26 cellular contexts compared by ENCODE assay signal in genomic region chr9:120653762-120654161, GRCh38.
"Had no signal": no experiment of that assay in that cellular context is flagged by ENCODE, and none has a peak within 500 bp of the region (broad histone marks: within the 10 kb centered on the region; RNA-seq: fewer than 3 reads in every experiment).

No MANE protein-coding gene starts in this region.

- H3K4me1 Mint-ChIP-seq: naive thymus-derived CD8-positive, alpha-beta T cell; stimulated activated naive B cell treated with anti-CD40 and anti-IgM and Interleukin-4, amounts not matched to agents 10 μg/mL and 1 μg/mL and 100 μg/mL, for 72 hours had no signal

- H3K27me3 Mint-ChIP-seq: naive thymus-derived CD8-positive, alpha-beta T cell; stimulated activated naive B cell treated with anti-CD40 and anti-IgM and Interleukin-4, amounts not matched to agents 10 μg/mL and 1 μg/mL and 100 μg/mL, for 72 hours had no signal

- H3K9me3 Mint-ChIP-seq: naive thymus-derived CD8-positive, alpha-beta T cell; nephron; neural progenitor cell; stimulated activated naive B cell treated with anti-CD40 and anti-IgM and Interleukin-4, amounts not matched to agents 10 μg/mL and 1 μg/mL and 100 μg/mL, for 72 hours had no signal

- H3K4me3 Mint-ChIP-seq: naive thymus-derived CD8-positive, alpha-beta T cell; nephron; neural progenitor cell; stimulated activated naive B cell treated with anti-CD40 and anti-IgM and Interleukin-4, amounts not matched to agents 10 μg/mL and 1 μg/mL and 100 μg/mL, for 72 hours had no signal

- H3K27me3 ChIP-seq: hepatocyte, neural progenitor cell, neutrophil, stomach, testis, thyroid gland, transverse colon, upper lobe of left lung, vagina had no signal

- DNase-seq: islet precursor cell; kidney glomerular epithelial cell; lower lobe of right lung; mesenchymal stem cell; naive thymus-derived CD8-positive, alpha-beta T cell; occipital lobe; psoas muscle; stimulated activated CD4-positive, alpha-beta T cell treated with anti-CD3 and anti-CD28 coated beads, Interleukin-12 subunit alpha, Interleukin-12 subunit beta, amount 100 ng/mL, for 4 hours; stimulated activated CD4-positive, alpha-beta T cell treated with anti-CD3 and anti-CD28 coated beads, Interleukin-15, amount 100 ng/mL, for 24 hours; stimulated activated CD4-positive, alpha-beta T cell treated with anti-CD3 and anti-CD28 coated beads, Interleukin-2, amount 100 ng/mL, for 24 hours; stimulated activated CD4-positive, alpha-beta T cell treated with anti-CD3 and anti-CD28 coated beads, Interleukin-4, amount 100 ng/mL, for 1 hour; stimulated activated naive B cell treated with anti-CD40 and anti-IgM and Interleukin-4, amounts not matched to agents 10 μg/mL and 1 μg/mL and 100 μg/mL, for 72 hours; stimulated activated naive CD8-positive, alpha-beta T cell treated with anti-CD3 and anti-CD28 coated beads, Interleukin-15, Interleukin-2, amounts not matched to agents 100 U/mL and 50 U/mL, for 24 hours; stomach; testis; thyroid gland; transverse colon; upper lobe of left lung had no signal

- H3K9me3 ChIP-seq: lower lobe of right lung, neutrophil, psoas muscle, stomach, testis, thyroid gland, transverse colon, upper lobe of left lung, vagina had no signal

- H3K27ac Mint-ChIP-seq: naive thymus-derived CD8-positive, alpha-beta T cell; nephron; neural progenitor cell; stimulated activated naive B cell treated with anti-CD40 and anti-IgM and Interleukin-4, amounts not matched to agents 10 μg/mL and 1 μg/mL and 100 μg/mL, for 72 hours had no signal

- H3K36me3 Mint-ChIP-seq: stimulated activated naive B cell treated with anti-CD40 and anti-IgM and Interleukin-4, amounts not matched to agents 10 μg/mL and 1 μg/mL and 100 μg/mL, for 72 hours had no signal

- H3K36me3 ChIP-seq: neural progenitor cell, stomach, thyroid gland, vagina had no signal

- H3K27ac ChIP-seq: hepatocyte, lower lobe of right lung, neural progenitor cell, neutrophil, parathyroid adenoma, psoas muscle, stomach, testis, thyroid gland, transverse colon, upper lobe of left lung, vagina had no signal

- H3K4me3 ChIP-seq: hepatocyte, lower lobe of right lung, neural progenitor cell, psoas muscle, skin epidermis, stomach, testis, thyroid gland, transverse colon, upper lobe of left lung, vagina had no signal

- ATAC-seq: lower lobe of right lung; naive thymus-derived CD8-positive, alpha-beta T cell; psoas muscle; sciatic nerve; stimulated activated naive B cell treated with anti-CD40 and anti-IgM and Interleukin-4, amounts not matched to agents 10 μg/mL and 1 μg/mL and 100 μg/mL, for 72 hours; stimulated activated naive CD8-positive, alpha-beta T cell treated with anti-CD3 and anti-CD28 coated beads, Interleukin-15, Interleukin-2, amounts not matched to agents 100 U/mL and 50 U/mL, for 24 hours had no signal

- H3K4me1 ChIP-seq: lower lobe of right lung, neural progenitor cell, parathyroid adenoma, psoas muscle, testis, upper lobe of left lung, vagina had no signal
